8 cellular contexts compared by ENCODE assay signal in the genomic region with DNA sequence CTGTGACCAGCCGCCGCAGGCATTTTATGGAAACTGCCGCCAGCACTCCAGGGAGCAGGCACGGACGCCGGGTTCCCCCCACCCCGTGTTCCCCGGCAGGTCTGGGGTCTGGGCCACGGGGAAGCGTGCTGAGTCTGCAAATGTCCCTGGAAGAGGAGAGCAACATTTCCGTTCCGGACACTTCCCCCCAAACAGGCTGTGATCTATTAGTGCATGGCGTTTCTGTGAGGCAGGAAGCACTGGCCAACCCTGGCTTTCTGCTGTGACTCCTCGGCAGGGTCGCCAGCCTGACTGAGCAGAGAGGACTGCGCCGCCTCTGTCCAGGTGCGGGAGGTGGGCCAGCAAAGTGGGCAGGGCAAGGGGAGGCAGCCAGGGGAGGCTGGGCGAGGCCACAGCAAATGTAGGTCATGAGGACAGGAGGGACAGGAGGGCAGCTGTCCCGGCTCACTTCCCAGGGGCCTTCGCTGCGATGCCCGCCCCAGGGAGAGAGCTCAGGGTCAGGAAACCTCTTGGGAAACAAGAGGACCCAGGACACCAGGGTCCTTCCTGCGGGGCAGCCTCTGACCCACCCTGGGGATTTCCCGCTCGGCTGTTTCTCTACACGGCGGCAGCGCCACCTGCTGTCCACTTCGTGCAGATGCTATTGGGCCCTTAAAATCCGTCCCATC. TPM values are rescaled to one million over a fixed set of nuclear protein-coding genes. Genes with fewer than 3 reads are reported as not detected.
DNase-seq lines count a peak whose midpoint lies in the region; ATAC-seq and TF ChIP-seq lines count a peak whose summit lies in the region.

No MANE protein-coding gene starts in this region.

- ATAC-seq in mucosa of descending colon (peak; percentile 57), HG02759 (IDR thresholded peaks at IDR 0.05; ENCODE audit: unreplicated experiment) (no peak)

- TF ChIP-seq CTCF in NB4 (IDR thresholded peaks at IDR 0.05; ENCODE audit: low read depth, low read length) = peak; percentile 89
- TF ChIP-seq CTCF in mucosa of descending colon (IDR thresholded peaks at IDR 0.05) = peak; percentile 78

- H3K36me3 ChIP-seq in mucosa of descending colon (ENCODE audit: low read depth) = no peaks in the 10 kb centered on the region

- intact Hi-C loops in mucosa of descending colon (cut with DNase I, micrococcal nuclease) = loop anchor here (5.0 to 10.0 kb wide), 4 partner anchors 322 to 695 kb away; no protein-coding TSS in a partner anchor

- peaks cover 4% of the 10 kb centered on the region for H3K4me1 ChIP-seq in mucosa of descending colon (ENCODE audit: low read depth)

- H3K9me3 ChIP-seq in mucosa of descending colon = no peaks in the 10 kb centered on the region

- H3K4me3 ChIP-seq in NB4 (ENCODE audit: low read depth, low read length) (no peak overlapping the region), mucosa of descending colon (no peak overlapping the region)

- TF ChIP-seq POLR2A in NB4 (IDR thresholded peaks at IDR 0.05; ENCODE audit: extremely low read depth, insufficient read length) = no peak

- DNase-seq in NCI-H1417 (lab: John Stamatoyannopoulos, UW) (peak; percentile 3 to 60 (median 31)), NCI-H1417 treated with DMSO at 0.1 percent for 48 hours (lab: John Stamatoyannopoulos, UW) (no peak), NB4 (ENCODE audit: low read depth) (peak; percentile 72), ecto neural progenitor cell (ENCODE audit: low spot score) (peak; percentile 83), mucosa of descending colon (peak; percentile 57 to 69 (median 67))
- DNase-seq in activated CD4-positive, alpha-beta T cell treated with anti-CD3 and anti-CD28 coated beads, Interleukin-2, amount 50 U/mL, for 4 hours = peak; percentile 23 to 44
- DNase-seq in stimulated activated CD8-positive, alpha-beta memory T cell treated with anti-CD3 and anti-CD28 coated beads, Interleukin-4, amount 100 ng/mL, for 48 hours = peak; percentile 76

RNA-seq across cellular contexts. Expression of a gene that starts 9.5 kb away (rescaled TPM):
- 10 to 100 TPM in 1 of 3 donors, 1 to 10 TPM in 2; 6.9 to 85.8 (median 9.9) TPM for total RNA-seq in mucosa of descending colon

RNA-seq across cellular contexts. Expression of a gene that starts 35.3 kb away (rescaled TPM):
- total RNA-seq in mucosa of descending colon = 10 to 100 TPM; 22.6 to 30.4 (median 25.5) TPM

RNA-seq across cellular contexts. Expression of a gene that starts 46.8 kb away (rescaled TPM):
- total RNA-seq in mucosa of descending colon = under 1 TPM; 0.23 to 0.67 (median 0.51) TPM

RNA-seq across cellular contexts. Expression of a gene that starts 58.6 kb away (rescaled TPM):
- 1 to 10 TPM; 1.1 to 3.6 (median 2.4) TPM for total RNA-seq in mucosa of descending colon
